Comparison of ENCODE assay signal across 19 cellular contexts in genomic region chr1:57637155-57637554, GRCh38.
DNase-seq lines count a peak whose midpoint lies in the region; TF ChIP-seq lines count a peak whose summit lies in the region.
"Had no signal": no experiment of that assay in that cellular context is flagged by ENCODE, and none has a peak within 500 bp of the region (broad histone marks: within the 10 kb centered on the region; RNA-seq: fewer than 3 reads in every experiment).

No MANE protein-coding gene starts in this region.

- DNase-seq in AG08395 (ENCODE audit: low spot score) (peak; percentile 47), HS-5 (ENCODE audit: low read depth) (peak; percentile 97), SK-N-SH (no peak), fibroblast of the aortic adventitia (ENCODE audit: low read depth) (peak; percentile 81), DMS53 (lab: John Stamatoyannopoulos, UW) (no peak), NAMALWA (ENCODE audit: low spot score) (no peak), amygdala (lab: John Stamatoyannopoulos, UW) (no peak)
- DNase-seq in activated CD8-positive, alpha-beta memory T cell treated with anti-CD3 and anti-CD28 coated beads, Interleukin-2, amount 50 U/mL, for 4 hours = no peak
- DNase-seq: activated CD4-positive, alpha-beta T cell treated with anti-CD3 and anti-CD28 coated beads, Interleukin-2, amount 50 U/mL, for 4 hours; activated T-cell treated with anti-CD3 and anti-CD28 coated beads, Interleukin-2, amount 50 U/mL, for 24 hours; CD8-positive, alpha-beta T cell; kidney glomerular epithelial cell; NCI-H1694; NCI-H524 treated with DMSO at 0.1 percent for 48 hours; nephron progenitor cell; PC-3; stimulated activated naive B cell treated with anti-CD40 and anti-IgM and Interleukin-4, amounts not matched to agents 10 μg/mL and 1 μg/mL and 100 μg/mL, for 72 hours; transverse colon had no signal

- H3K9ac ChIP-seq in SK-N-SH = no peak overlapping the region

- no peaks in the 10 kb centered on the region for H3K9me3 ChIP-seq in SK-N-SH
- H3K9me3 ChIP-seq: transverse colon had no signal

- TF ChIP-seq CTCF in SK-N-SH (IDR thresholded peaks at IDR 0.05) (no peak), fibroblast of the aortic adventitia (IDR thresholded peaks at IDR 0.05; ENCODE audit: insufficient read depth, low read length) (no peak)

- no peaks in the 10 kb centered on the region for H3F3A ChIP-seq in SK-N-SH (replicated peaks; ENCODE audit: insufficient read depth)

- no peak for TF ChIP-seq RAD21 in SK-N-SH (IDR thresholded peaks at IDR 0.05; ENCODE audit: low read length)

- no peaks in the 10 kb centered on the region for H3K36me3 ChIP-seq in SK-N-SH (replicated peaks in 1 of 2; ENCODE audit: control insufficient read depth in 1 of 2, insufficient read depth in 2 of 2, low read length in 1 of 2)
- H3K36me3 ChIP-seq: transverse colon had no signal

- POLR2A ChIA-PET in SK-N-SH (lab: Yijun Ruan, JAX) = no interaction called here

- H4K20me1 ChIP-seq in SK-N-SH (ENCODE audit: insufficient read depth) = no peaks in the 10 kb centered on the region

- H2AFZ ChIP-seq in SK-N-SH (ENCODE audit: low read depth) = no peak overlapping the region

- CTCF ChIA-PET in SK-N-SH (lab: Yijun Ruan, JAX) = no interaction called here

- no peaks in the 10 kb centered on the region for H3K9me2 ChIP-seq in SK-N-SH

- H3K27me3 ChIP-seq in SK-N-SH (ENCODE audit: insufficient read depth) = no peaks in the 10 kb centered on the region
- H3K27me3 ChIP-seq: transverse colon had no signal

- WGBS in SK-N-SH (ENCODE audit: low lambda C conversion rate) = 37% methylated on average over 2 of the region's 2 CpGs

- no peak overlapping the region for H3K4me2 ChIP-seq in SK-N-SH

- H3K4me1 ChIP-seq in SK-N-SH (ENCODE audit: control insufficient read depth in 1 of 2, insufficient read depth in 2 of 2, low read depth in 1 of 2, low read length in 1 of 2) = no peaks in the 10 kb centered on the region
- H3K4me1 ChIP-seq: transverse colon had no signal

- H3K79me2 ChIP-seq in SK-N-SH (ENCODE audit: insufficient read depth) = no peaks in the 10 kb centered on the region

- no peak for TF ChIP-seq EP300 in SK-N-SH (IDR thresholded peaks at IDR 0.05; ENCODE audit: borderline replicate concordance in 1 of 2, low read depth in 1 of 2, low read length in 1 of 2)

- H3K4me3 ChIP-seq in SK-N-SH (ENCODE audit: low read depth in 2 of 2, low read length in 1 of 2) (no peak overlapping the region), fibroblast of the aortic adventitia (ENCODE audit: low read depth, low read length) (no peak overlapping the region)
- H3K4me3 ChIP-seq: GM12878, transverse colon had no signal

- no peak overlapping the region for H3K27ac ChIP-seq in SK-N-SH (ENCODE audit: low read depth in 2 of 2, low read length in 1 of 2)
- H3K27ac ChIP-seq: transverse colon had no signal

TF ChIP-seq in SK-N-SH, 30 proteins besides CTCF, POLR2A, EP300 and RAD21:
- no peak for TF ChIP-seq PBX3 (IDR thresholded peaks at IDR 0.05)
- TF ChIP-seq MXI1 (IDR thresholded peaks at IDR 0.05; ENCODE audit: low read depth, low read length) = no peak
- no peak for TF ChIP-seq SIN3A (IDR thresholded peaks at IDR 0.05; ENCODE audit: borderline replicate concordance, low read depth, low read length)
- peak; percentile 21; the same call in 1 of the 2 replicates for TF ChIP-seq JUND (IDR thresholded peaks at IDR 0.05)
- no peak for TF ChIP-seq FOXJ3 (CRISPR knock-in tag; IDR thresholded peaks at IDR 0.05)
- TF ChIP-seq GABPA (IDR thresholded peaks at IDR 0.05; ENCODE audit: low read depth) = no peak
- TF ChIP-seq USF2 (IDR thresholded peaks at IDR 0.05; ENCODE audit: borderline replicate concordance, low read depth, low read length) = no peak
- TF ChIP-seq MAX (IDR thresholded peaks at IDR 0.05; ENCODE audit: low read depth) = no peak
- peak; percentile 28 for TF ChIP-seq TCF12 (IDR thresholded peaks at IDR 0.05)
- TF ChIP-seq ELF1 (IDR thresholded peaks at IDR 0.05) = no peak
- peak; percentile 21; the same call in 1 of the 2 replicates for TF ChIP-seq FOSL2 (IDR thresholded peaks at IDR 0.05; ENCODE audit: borderline replicate concordance, low read depth)
- no peak for TF ChIP-seq NRF1 (IDR thresholded peaks at IDR 0.05; ENCODE audit: low read depth, low read length)
- TF ChIP-seq EZH2phosphoT487 (IDR thresholded peaks at IDR 0.05; ENCODE audit: borderline replicate concordance, low read depth) = no peak
- no peak for TF ChIP-seq MEF2A (IDR thresholded peaks at IDR 0.05; ENCODE audit: borderline replicate concordance, low read depth)
- TF ChIP-seq TEAD4 (IDR thresholded peaks at IDR 0.05; ENCODE audit: borderline replicate concordance, insufficient read depth) = no peak

Comparison
In these comparisons a context has a peak if more than half of its experiments do, and no peak if none do; other contexts are left out.
1. DNase-seq: peak in AG08395 (single experiment), HS-5 (single experiment) and fibroblast of the aortic adventitia (single experiment); none in SK-N-SH (single experiment), DMS53 (single experiment), NAMALWA (single experiment), amygdala (0 of 56) and activated CD8-positive, alpha-beta memory T cell treated with anti-CD3 and anti-CD28 coated beads, Interleukin-2, amount 50 U/mL, for 4 hours (single experiment).